2 cellular contexts compared by ENCODE assay signal in the genomic region with DNA sequence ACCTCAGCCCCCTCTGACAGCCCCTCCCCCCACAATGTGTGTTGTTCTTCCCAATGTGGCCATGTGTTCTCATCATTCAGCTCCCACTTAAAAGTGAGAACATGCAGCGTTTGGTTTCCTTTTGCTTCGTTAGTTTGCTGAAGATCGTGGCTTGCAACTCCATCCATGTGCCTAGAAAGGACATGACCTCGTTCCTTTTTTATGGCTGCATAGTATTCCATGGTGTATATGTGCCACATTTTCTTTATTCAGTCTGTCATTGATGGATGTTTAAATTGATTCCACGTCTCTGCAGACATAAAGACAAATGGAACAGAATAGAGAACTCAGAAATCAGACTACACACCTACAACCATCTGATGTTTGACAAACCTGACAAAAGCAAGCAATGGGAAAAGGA.
TF ChIP-seq lines count a peak whose summit lies in the region.

No MANE protein-coding gene starts in this region.

TF ChIP-seq in HEK293, 187 proteins besides CTCF, POLR2A, EP300 and RAD21 (continued from another document):
- TF ChIP-seq, protein P1, sequence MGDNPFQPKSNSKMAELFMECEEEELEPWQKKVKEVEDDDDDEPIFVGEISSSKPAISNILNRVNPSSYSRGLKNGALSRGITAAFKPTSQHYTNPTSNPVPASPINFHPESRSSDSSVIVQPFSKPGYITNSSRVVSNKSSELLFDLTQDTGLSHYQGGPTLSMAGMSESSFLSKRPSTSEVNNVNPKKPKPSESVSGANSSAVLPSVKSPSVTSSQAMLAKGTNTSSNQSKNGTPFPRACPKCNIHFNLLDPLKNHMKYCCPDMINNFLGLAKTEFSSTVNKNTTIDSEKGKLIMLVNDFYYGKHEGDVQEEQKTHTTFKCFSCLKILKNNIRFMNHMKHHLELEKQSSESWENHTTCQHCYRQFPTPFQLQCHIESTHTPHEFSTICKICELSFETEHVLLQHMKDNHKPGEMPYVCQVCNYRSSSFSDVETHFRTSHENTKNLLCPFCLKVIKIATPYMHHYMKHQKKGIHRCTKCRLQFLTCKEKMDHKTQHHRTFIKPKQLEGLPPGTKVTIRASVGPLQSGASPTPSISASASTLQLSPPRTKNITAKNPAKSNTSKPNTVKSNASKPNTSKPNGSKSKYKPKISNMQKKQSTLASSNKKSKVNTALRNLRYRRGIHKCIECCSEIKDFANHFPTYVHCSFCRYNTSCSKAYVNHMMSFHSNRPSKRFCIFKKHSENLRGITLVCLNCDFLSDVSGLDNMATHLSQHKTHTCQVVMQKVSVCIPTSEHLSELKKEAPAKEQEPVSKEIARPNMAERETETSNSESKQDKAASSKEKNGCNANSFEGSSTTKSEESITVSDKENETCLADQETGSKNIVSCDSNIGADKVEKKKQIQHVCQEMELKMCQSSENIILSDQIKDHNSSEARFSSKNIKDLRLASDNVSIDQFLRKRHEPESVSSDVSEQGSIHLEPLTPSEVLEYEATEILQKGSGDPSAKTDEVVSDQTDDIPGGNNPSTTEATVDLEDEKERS (tag by site-specific recombination; IDR thresholded peaks at IDR 0.05), result peak; percentile 81; the same call in 1 of the 2 replicates
- TF ChIP-seq ZNF302 (tag by site-specific recombination; IDR thresholded peaks at IDR 0.05; ENCODE audit: low read depth) (no peak), ZNF146 (tag by site-specific recombination; IDR thresholded peaks at IDR 0.05) (peak; percentile 92)

TF ChIP-seq in K562, 482 proteins besides CTCF, POLR2A, EP300 and RAD21 (continued from another document):
- TF ChIP-seq, protein P2, sequence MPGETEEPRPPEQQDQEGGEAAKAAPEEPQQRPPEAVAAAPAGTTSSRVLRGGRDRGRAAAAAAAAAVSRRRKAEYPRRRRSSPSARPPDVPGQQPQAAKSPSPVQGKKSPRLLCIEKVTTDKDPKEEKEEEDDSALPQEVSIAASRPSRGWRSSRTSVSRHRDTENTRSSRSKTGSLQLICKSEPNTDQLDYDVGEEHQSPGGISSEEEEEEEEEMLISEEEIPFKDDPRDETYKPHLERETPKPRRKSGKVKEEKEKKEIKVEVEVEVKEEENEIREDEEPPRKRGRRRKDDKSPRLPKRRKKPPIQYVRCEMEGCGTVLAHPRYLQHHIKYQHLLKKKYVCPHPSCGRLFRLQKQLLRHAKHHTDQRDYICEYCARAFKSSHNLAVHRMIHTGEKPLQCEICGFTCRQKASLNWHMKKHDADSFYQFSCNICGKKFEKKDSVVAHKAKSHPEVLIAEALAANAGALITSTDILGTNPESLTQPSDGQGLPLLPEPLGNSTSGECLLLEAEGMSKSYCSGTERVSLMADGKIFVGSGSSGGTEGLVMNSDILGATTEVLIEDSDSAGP (CRISPR knock-in tag; IDR thresholded peaks at IDR 0.05), result no peak
- peak; percentile 21 for TF ChIP-seq RBM25 (IDR thresholded peaks at IDR 0.05; ENCODE audit: low read depth, low read length, severe bottlenecking)
- TF ChIP-seq ZNF324 (CRISPR knock-in tag; IDR thresholded peaks at IDR 0.05), result no peak
- TF ChIP-seq BRD4 (IDR thresholded peaks at IDR 0.05), result no peak
- TF ChIP-seq, protein P3, sequence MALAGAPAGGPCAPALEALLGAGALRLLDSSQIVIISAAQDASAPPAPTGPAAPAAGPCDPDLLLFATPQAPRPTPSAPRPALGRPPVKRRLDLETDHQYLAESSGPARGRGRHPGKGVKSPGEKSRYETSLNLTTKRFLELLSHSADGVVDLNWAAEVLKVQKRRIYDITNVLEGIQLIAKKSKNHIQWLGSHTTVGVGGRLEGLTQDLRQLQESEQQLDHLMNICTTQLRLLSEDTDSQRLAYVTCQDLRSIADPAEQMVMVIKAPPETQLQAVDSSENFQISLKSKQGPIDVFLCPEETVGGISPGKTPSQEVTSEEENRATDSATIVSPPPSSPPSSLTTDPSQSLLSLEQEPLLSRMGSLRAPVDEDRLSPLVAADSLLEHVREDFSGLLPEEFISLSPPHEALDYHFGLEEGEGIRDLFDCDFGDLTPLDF (CRISPR knock-in tag; IDR thresholded peaks at IDR 0.05), result no peak
- no peak for TF ChIP-seq MTA1 (IDR thresholded peaks at IDR 0.05; ENCODE audit: borderline replicate concordance)
- peak; percentile 89 for TF ChIP-seq ZNF146 (CRISPR knock-in tag; IDR thresholded peaks at IDR 0.05; ENCODE audit: unreplicated experiment)
